Comparison of ENCODE assay signal across 1 cellular context in the genomic region with DNA sequence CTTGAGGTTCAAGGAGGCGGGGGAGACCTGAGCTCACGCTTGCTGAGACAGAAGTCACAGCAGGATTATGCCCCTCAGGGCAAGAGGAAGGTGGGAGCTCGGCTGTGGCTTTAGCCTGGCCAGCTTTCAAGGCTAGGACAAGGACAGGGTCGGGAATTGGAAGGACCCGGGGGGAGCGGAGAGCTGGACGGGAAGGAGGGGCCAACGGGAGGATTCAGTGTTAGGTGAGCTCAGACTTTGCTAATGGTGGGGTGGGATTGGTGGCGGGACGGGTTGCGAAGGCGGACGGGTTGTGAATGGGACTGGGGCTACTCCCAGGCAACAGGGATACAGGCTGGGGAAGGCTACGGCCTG.
TF ChIP-seq lines count a peak whose summit lies in the region.

No MANE protein-coding gene starts in this region.

TF ChIP-seq in endothelial cell of umbilical vein, 7 proteins besides CTCF, POLR2A, EP300 and RAD21 (continued from another document):
- TF ChIP-seq EZH2 (IDR thresholded peaks at IDR 0.05; ENCODE audit: borderline replicate concordance, low read depth, low read length, severe bottlenecking), result no peak
